Comparison of ENCODE assay signal across 33 cellular contexts in the genomic region with DNA sequence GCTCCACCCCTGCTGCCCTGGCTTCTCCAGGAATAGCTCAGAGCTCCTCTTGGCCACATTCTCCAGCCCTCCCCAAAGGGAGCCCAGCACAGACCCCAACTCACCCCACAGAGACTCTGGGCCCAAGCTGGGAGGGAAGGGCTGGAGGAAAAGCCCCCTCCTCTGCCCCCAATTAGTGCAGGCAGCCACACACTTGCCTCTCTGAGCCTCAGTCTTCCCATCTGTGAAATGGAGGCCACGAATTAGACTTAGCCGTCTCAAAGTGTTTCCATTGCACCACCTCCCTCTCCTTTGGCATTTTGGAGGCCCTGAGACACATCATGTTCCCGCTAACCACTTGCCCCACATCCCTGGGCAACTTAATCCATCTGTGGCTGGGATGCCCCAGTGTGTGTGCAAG.
"Had no signal": no experiment of that assay in that cellular context is flagged by ENCODE, and none has a peak within 500 bp of the region (broad histone marks: within the 10 kb centered on the region; RNA-seq: fewer than 3 reads in every experiment).

No MANE protein-coding gene starts in this region.

- H3K4me1 Mint-ChIP-seq: activated CD4-positive, alpha-beta memory T cell treated with anti-CD3 and anti-CD28 coated beads, Interleukin-2, amount 10 ng/mL, durations not matched to agents 7 days and 5 days; activated CD8-positive, alpha-beta memory T cell treated with anti-CD3 and anti-CD28 coated beads, Interleukin-2, amount 10 ng/mL, durations not matched to agents 7 days and 5 days; activated naive CD4-positive, alpha-beta T cell treated with anti-CD3 and anti-CD28 coated beads, Interleukin-2, amount 10 ng/mL, durations not matched to agents 7 days and 5 days; activated naive CD8-positive, alpha-beta T cell treated with anti-CD3 and anti-CD28 coated beads, Interleukin-2, amount 50 U/mL, for 24 hours; IgD-negative memory B cell had no signal

- ATAC-seq: activated CD8-positive, alpha-beta memory T cell treated with anti-CD3 and anti-CD28 coated beads, Interleukin-2, amount 10 ng/mL, durations not matched to agents 7 days and 5 days; activated naive CD8-positive, alpha-beta T cell treated with anti-CD3 and anti-CD28 coated beads, Interleukin-2, amount 50 U/mL, for 24 hours; Panc1 had no signal

- H3K4me2 ChIP-seq: SK-N-SH had no signal

- H3K4me3 ChIP-seq: cardiac muscle cell, SJSA1 had no signal

- H3K4me3 Mint-ChIP-seq: activated CD4-positive, alpha-beta memory T cell treated with anti-CD3 and anti-CD28 coated beads, Interleukin-2, amount 10 ng/mL, durations not matched to agents 7 days and 5 days; activated CD8-positive, alpha-beta memory T cell treated with anti-CD3 and anti-CD28 coated beads, Interleukin-2, amount 10 ng/mL, durations not matched to agents 7 days and 5 days; activated naive CD4-positive, alpha-beta T cell treated with anti-CD3 and anti-CD28 coated beads, Interleukin-2, amount 10 ng/mL, durations not matched to agents 7 days and 5 days; activated naive CD8-positive, alpha-beta T cell; activated naive CD8-positive, alpha-beta T cell treated with anti-CD3 and anti-CD28 coated beads, Interleukin-2, amount 50 U/mL, for 24 hours; IgD-negative memory B cell had no signal

- H3K36me3 Mint-ChIP-seq: activated CD8-positive, alpha-beta memory T cell treated with anti-CD3 and anti-CD28 coated beads, Interleukin-2, amount 10 ng/mL, durations not matched to agents 7 days and 5 days; activated naive CD4-positive, alpha-beta T cell treated with anti-CD3 and anti-CD28 coated beads, Interleukin-2, amount 10 ng/mL, durations not matched to agents 7 days and 5 days; activated naive CD8-positive, alpha-beta T cell; IgD-negative memory B cell had no signal

- H3K9me3 Mint-ChIP-seq: activated CD4-positive, alpha-beta memory T cell treated with anti-CD3 and anti-CD28 coated beads, Interleukin-2, amount 10 ng/mL, durations not matched to agents 7 days and 5 days; activated naive CD4-positive, alpha-beta T cell treated with anti-CD3 and anti-CD28 coated beads, Interleukin-2, amount 10 ng/mL, durations not matched to agents 7 days and 5 days; activated naive CD8-positive, alpha-beta T cell treated with anti-CD3 and anti-CD28 coated beads, Interleukin-2, amount 50 U/mL, for 24 hours had no signal

- H3K27me3 ChIP-seq: cardiac muscle cell had no signal

- H3K27me3 Mint-ChIP-seq: activated CD8-positive, alpha-beta memory T cell treated with anti-CD3 and anti-CD28 coated beads, Interleukin-2, amount 10 ng/mL, durations not matched to agents 7 days and 5 days had no signal

- H3K27ac ChIP-seq: cardiac muscle cell, SJSA1, VCaP had no signal

- DNase-seq: activated CD4-positive, alpha-beta memory T cell treated with anti-CD3 and anti-CD28 coated beads, Interleukin-2, amount 10 ng/mL, durations not matched to agents 7 days and 5 days; activated CD4-positive, alpha-beta T cell treated with anti-CD3 and anti-CD28 coated beads for 1 hour; activated CD4-positive, alpha-beta T cell treated with anti-CD3 and anti-CD28 coated beads for 48 hours; activated CD4-positive, CD25-positive, alpha-beta regulatory T cell; activated CD8-positive, alpha-beta memory T cell treated with anti-CD3 and anti-CD28 coated beads for 24 hours; activated CD8-positive, alpha-beta memory T cell treated with anti-CD3 and anti-CD28 coated beads, Interleukin-2, amount 10 ng/mL, durations not matched to agents 7 days and 5 days; activated CD8-positive, alpha-beta memory T cell treated with anti-CD3 and anti-CD28 coated beads, Interleukin-2, amount 50 U/mL, for 48 hours; activated effector memory CD4-positive, alpha-beta T cell treated with Interleukin-2 at 50 U/mL for 16 hours; activated naive CD4-positive, alpha-beta T cell treated with anti-CD3 and anti-CD28 coated beads, Interleukin-2, amount 10 ng/mL, durations not matched to agents 7 days and 5 days; activated naive CD8-positive, alpha-beta T cell treated with anti-CD3 and anti-CD28 coated beads, Interleukin-2, amount 50 U/mL, for 24 hours; activated T-cell treated with anti-CD3 and anti-CD28 coated beads, Interleukin-2, amount 50 U/mL, for 48 hours; anterior cingulate cortex; Karpas-422; KBM-7; NCI-H1105 treated with DMSO at 0.1 percent for 48 hours; NCI-H1436; NCI-H1694; NCI-H1930; NCI-H2081 treated with DMSO at 0.1 percent for 48 hours; NCI-H345; NCI-H524 treated with DMSO at 0.1 percent for 48 hours; SHP77 treated with DMSO at 0.1 percent for 48 hours; SK-N-SH; SW 1271; T-helper 1 cell; T-helper 2 cell; T-helper 9 cell had no signal

- H3K36me3 ChIP-seq: cardiac muscle cell, SJSA1 had no signal

- H3K4me1 ChIP-seq: SJSA1 had no signal

- H3K27ac Mint-ChIP-seq: activated CD4-positive, alpha-beta memory T cell treated with anti-CD3 and anti-CD28 coated beads, Interleukin-2, amount 10 ng/mL, durations not matched to agents 7 days and 5 days; activated CD8-positive, alpha-beta memory T cell treated with anti-CD3 and anti-CD28 coated beads, Interleukin-2, amount 10 ng/mL, durations not matched to agents 7 days and 5 days; activated naive CD4-positive, alpha-beta T cell treated with anti-CD3 and anti-CD28 coated beads, Interleukin-2, amount 10 ng/mL, durations not matched to agents 7 days and 5 days; activated naive CD8-positive, alpha-beta T cell; activated naive CD8-positive, alpha-beta T cell treated with anti-CD3 and anti-CD28 coated beads, Interleukin-2, amount 50 U/mL, for 24 hours had no signal

- H3K9me3 ChIP-seq: SJSA1, SK-N-SH had no signal

- H3K9ac ChIP-seq: SK-N-SH had no signal
